In the genomic region with DNA sequence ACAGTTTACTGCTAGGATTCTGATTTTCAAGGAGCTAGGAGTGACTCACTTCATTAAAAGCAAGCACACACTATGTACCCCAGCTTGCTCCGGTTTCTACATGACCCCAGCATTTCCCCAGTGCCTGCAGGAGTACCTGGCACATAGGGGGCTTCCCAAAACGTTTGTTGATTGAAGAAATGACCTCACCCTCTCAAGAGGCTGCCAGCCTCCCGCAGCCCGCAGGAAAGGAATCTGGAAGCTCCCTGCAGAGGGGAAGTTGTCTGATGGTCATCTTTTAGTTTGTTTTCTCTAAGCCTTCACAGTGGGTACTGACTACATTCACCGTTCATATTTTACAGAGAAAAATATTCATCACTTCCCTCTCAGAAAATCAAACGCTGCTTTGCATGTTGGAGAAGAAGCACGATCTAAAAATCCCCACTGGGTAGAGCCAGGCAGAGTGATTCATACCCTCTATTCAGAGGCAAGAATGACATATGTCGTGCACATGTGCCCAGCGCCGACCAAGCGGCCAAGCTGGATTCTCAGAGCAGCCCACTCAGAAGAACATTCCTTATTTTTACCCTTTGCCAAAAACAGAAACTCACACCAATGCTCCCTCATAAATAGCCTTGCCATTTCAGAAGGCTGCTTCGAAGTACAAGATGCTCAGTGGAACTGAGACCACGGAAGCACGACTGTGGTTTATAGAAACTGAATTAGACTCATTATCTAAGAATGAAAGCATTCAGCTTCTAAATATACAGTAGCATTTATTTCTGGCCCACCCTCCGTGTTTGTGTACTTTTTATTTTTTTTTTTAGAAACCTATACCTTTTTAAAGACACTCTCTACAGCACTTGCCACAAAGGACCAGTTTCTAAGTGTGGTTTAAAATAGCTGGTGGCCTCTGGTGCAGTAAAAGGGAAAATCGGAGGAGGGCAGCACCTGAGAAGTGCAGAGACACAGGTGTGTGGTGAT, we compare ENCODE assay signal across 10 cellular contexts.
DNase-seq lines count a peak whose midpoint lies in the region; ATAC-seq and TF ChIP-seq lines count a peak whose summit lies in the region.
"Had no signal": no experiment of that assay in that cellular context is flagged by ENCODE, and none has a peak within 500 bp of the region (broad histone marks: within the 10 kb centered on the region; RNA-seq: fewer than 3 reads in every experiment).

No MANE protein-coding gene starts in this region.

- TF ChIP-seq POLR2A in esophagus muscularis mucosa (IDR thresholded peaks at IDR 0.05; ENCODE audit: low read depth) = no peak

- DNase-seq in AG09309 (ENCODE audit: low read depth) (peak; percentile 2), esophagus muscularis mucosa (ENCODE audit: extremely low spot score) (peak; percentile 86), left lung (no peak), DMS153 treated with DMSO at 0.1 percent for 48 hours (lab: John Stamatoyannopoulos, UW; ENCODE audit: unreplicated experiment) (no peak)
- DNase-seq in naive thymus-derived CD4-positive, alpha-beta T cell = no peak
- DNase-seq: CD8-positive, alpha-beta T cell; NCI-H2029 treated with DMSO at 0.1 percent for 48 hours had no signal

- intact Hi-C loops in esophagus muscularis mucosa (cut with DNase I) = no loop called here
- intact Hi-C loops in naive thymus-derived CD4-positive, alpha-beta T cell (cut with micrococcal nuclease) = no loop called here
- intact Hi-C loops in left lung (cut with DNase I) = no loop called here

- 45% methylated on average over 15 of the region's 16 CpGs for WGBS in esophagus muscularis mucosa

- H3K9me3 ChIP-seq in esophagus muscularis mucosa (peaks cover 0 to 15% (median 8%) of the 10 kb centered on the region in 4 donors), left lung (peaks cover 0 to 3% of the 10 kb centered on the region in 2 donors)
- peaks cover 0 to 6% (median 0%) of the 10 kb centered on the region in 3 experiments for H3K9me3 ChIP-seq in naive thymus-derived CD4-positive, alpha-beta T cell (ENCODE audit: control insufficient read depth in 2 of 3, low read length in 3 of 3)

- ATAC-seq in GM19025 (IDR thresholded peaks at IDR 0.05; ENCODE audit: low read depth, unreplicated experiment) (peak; percentile 53), HG03432 (IDR thresholded peaks at IDR 0.05; ENCODE audit: unreplicated experiment) (peak; percentile 75), left lung (no peak), GM21825 (IDR thresholded peaks at IDR 0.05; ENCODE audit: unreplicated experiment) (no peak)
- ATAC-seq in naive thymus-derived CD4-positive, alpha-beta T cell = no peak
- ATAC-seq: CD8-positive, alpha-beta T cell had no signal

- H3K27ac ChIP-seq in esophagus muscularis mucosa (replicated peaks in 1 of 4) = no peak overlapping the region
- no peak overlapping the region for H3K27ac ChIP-seq in naive thymus-derived CD4-positive, alpha-beta T cell (ENCODE audit: low read depth, low read length)
- H3K27ac ChIP-seq in left lung = no peak overlapping the region

- peaks cover 0 to 4% (median 0%) of the 10 kb centered on the region in 5 donors for H3K36me3 Mint-ChIP-seq in naive thymus-derived CD4-positive, alpha-beta T cell
- H3K36me3 Mint-ChIP-seq: CD8-positive, alpha-beta T cell had no signal

- no peak overlapping the region for H3K27ac Mint-ChIP-seq in naive thymus-derived CD4-positive, alpha-beta T cell
- H3K27ac Mint-ChIP-seq: CD8-positive, alpha-beta T cell had no signal

- no peak overlapping the region for H3K4me3 ChIP-seq in AG09309 (ENCODE audit: control insufficient read depth, low read depth, low read length)
- no peak overlapping the region for H3K4me3 ChIP-seq in esophagus muscularis mucosa
- no peak overlapping the region for H3K4me3 ChIP-seq in naive thymus-derived CD4-positive, alpha-beta T cell (ENCODE audit: low read length)
- H3K4me3 ChIP-seq in left lung = no peak overlapping the region

- peaks cover 0 to 24% (median 4%) of the 10 kb centered on the region in 11 donors for H3K9me3 Mint-ChIP-seq in naive thymus-derived CD4-positive, alpha-beta T cell
- H3K9me3 Mint-ChIP-seq: CD8-positive, alpha-beta T cell had no signal

- H3K27me3 Mint-ChIP-seq in naive thymus-derived CD4-positive, alpha-beta T cell = peaks cover 3 to 26% (median 10%) of the 10 kb centered on the region in 5 donors

- no peaks in the 10 kb centered on the region for H3K4me1 Mint-ChIP-seq in naive thymus-derived CD4-positive, alpha-beta T cell

- H3K27me3 ChIP-seq in esophagus muscularis mucosa = no peaks in the 10 kb centered on the region
- no peaks in the 10 kb centered on the region for H3K27me3 ChIP-seq in naive thymus-derived CD4-positive, alpha-beta T cell (ENCODE audit: control insufficient read depth in 2 of 2, insufficient read depth in 2 of 2, low read length in 2 of 2)
- no peaks in the 10 kb centered on the region for H3K27me3 ChIP-seq in left lung

- no peak for TF ChIP-seq EP300 in esophagus muscularis mucosa (IDR thresholded peaks at IDR 0.05)

- H3K4me3 Mint-ChIP-seq in naive thymus-derived CD4-positive, alpha-beta T cell = no peak overlapping the region
- H3K4me3 Mint-ChIP-seq: CD8-positive, alpha-beta T cell had no signal

- H3K36me3 ChIP-seq in esophagus muscularis mucosa = no peaks in the 10 kb centered on the region
- no peaks in the 10 kb centered on the region for H3K36me3 ChIP-seq in naive thymus-derived CD4-positive, alpha-beta T cell (ENCODE audit: control insufficient read depth in 2 of 3, insufficient read depth in 3 of 3, low read length in 3 of 3)
- H3K36me3 ChIP-seq in left lung = no peaks in the 10 kb centered on the region

- CTCF ChIA-PET in naive thymus-derived CD4-positive, alpha-beta T cell (lab: Charles Lee) = no interaction called here

- TF ChIP-seq CTCF in AG09309 (IDR thresholded peaks at IDR 0.05; ENCODE audit: control insufficient read depth, insufficient read depth, low read depth, low read length, missing control alignments) (no peak), esophagus muscularis mucosa (IDR thresholded peaks at IDR 0.05) (no peak), left lung (IDR thresholded peaks at IDR 0.05) (no peak)

- H3K4me1 ChIP-seq in esophagus muscularis mucosa = peaks cover 4 to 13% (median 11%) of the 10 kb centered on the region in 4 donors
- no peaks in the 10 kb centered on the region for H3K4me1 ChIP-seq in naive thymus-derived CD4-positive, alpha-beta T cell (ENCODE audit: control insufficient read depth in 2 of 2, insufficient read depth in 2 of 2, low read length in 2 of 2)
- no peaks in the 10 kb centered on the region for H3K4me1 ChIP-seq in left lung

- POLR2A ChIA-PET in naive thymus-derived CD4-positive, alpha-beta T cell (lab: Charles Lee) = no interaction called here

Comparison
In these comparisons a context has a peak if more than half of its experiments do, and no peak if none do; other contexts are left out.
1. DNase-seq: peak in AG09309 (single experiment) and esophagus muscularis mucosa (single experiment); none in naive thymus-derived CD4-positive, alpha-beta T cell (0 of 9), left lung (0 of 2) and DMS153 treated with DMSO at 0.1 percent for 48 hours (single experiment).
2. ATAC-seq: peak in GM19025 (single experiment) and HG03432 (single experiment); none in naive thymus-derived CD4-positive, alpha-beta T cell (single experiment), left lung (single experiment) and GM21825 (single experiment).